9 cellular contexts compared by ENCODE assay signal in the genomic region with DNA sequence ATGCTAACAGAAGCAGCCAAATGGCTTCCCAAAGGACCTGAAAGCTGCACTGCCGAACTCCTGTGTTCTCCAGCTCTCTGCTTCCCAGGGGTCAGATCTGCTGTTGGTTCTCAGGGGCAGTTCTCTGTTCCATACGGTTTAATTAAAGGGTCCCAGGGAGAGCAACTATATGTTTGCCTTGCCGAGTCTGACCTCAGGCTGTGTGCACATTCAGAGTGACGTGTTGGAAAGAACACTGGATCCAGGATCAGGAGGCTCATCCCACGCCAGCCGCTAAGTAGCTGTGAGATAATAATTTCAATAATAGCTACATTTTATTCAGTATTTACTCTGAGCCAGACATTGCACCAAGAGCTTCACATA. TPM values are rescaled to one million over a fixed set of nuclear protein-coding genes. Genes with fewer than 3 reads are reported as not detected.
DNase-seq lines count a peak whose midpoint lies in the region; ATAC-seq, FAIRE-seq and TF ChIP-seq lines count a peak whose summit lies in the region.
"Had no signal": no experiment of that assay in that cellular context is flagged by ENCODE, and none has a peak within 500 bp of the region (broad histone marks: within the 10 kb centered on the region; RNA-seq: fewer than 3 reads in every experiment).

No MANE protein-coding gene starts in this region.

- no peak overlapping the region for H3K4me3 ChIP-seq in DOHH2 (ENCODE audit: low read length)
- no peak overlapping the region for H3K4me3 ChIP-seq in PC-9
- no peak overlapping the region for H3K4me3 ChIP-seq in fibroblast of pulmonary artery (replicated peaks; ENCODE audit: low read depth, low read length)
- H3K4me3 ChIP-seq in pancreas, result no peak overlapping the region

- H3K9me2 ChIP-seq in DOHH2 (replicated peaks; ENCODE audit: control insufficient read depth, low read length) (no peaks in the 10 kb centered on the region), PC-9 (ENCODE audit: insufficient read depth) (no peaks in the 10 kb centered on the region)

- H3F3A ChIP-seq in DOHH2 (ENCODE audit: control insufficient read depth, insufficient read depth), result no peaks in the 10 kb centered on the region
- no peaks in the 10 kb centered on the region for H3F3A ChIP-seq in PC-9 (ENCODE audit: insufficient read depth, low read depth)

- no TSS peak for BruUV-seq in PC-9 (replicated peaks; lab: Mats Ljungman, UMichigan)

- H3K9me3 ChIP-seq in DOHH2 (ENCODE audit: control insufficient read depth, insufficient read depth, low read length) (no peaks in the 10 kb centered on the region), PC-9 (ENCODE audit: insufficient read depth, low read depth) (no peaks in the 10 kb centered on the region), pancreas (no peaks in the 10 kb centered on the region)
- H3K9me3 ChIP-seq: Caco-2 had no signal

- TF ChIP-seq CTCF in DOHH2 (IDR thresholded peaks at IDR 0.05; ENCODE audit: low read depth, low read length, poor library complexity, severe bottlenecking) (peak; percentile 11), PC-9 (conservative IDR thresholded peaks at IDR 0.05) (peak; percentile 15; the same call in 1 of the 2 replicates), fibroblast of pulmonary artery (IDR thresholded peaks at IDR 0.05; ENCODE audit: low read length, missing control alignments) (no peak), pancreas (IDR thresholded peaks at IDR 0.05) (no peak)

- H3K79me2 ChIP-seq in DOHH2 (ENCODE audit: control insufficient read depth, low read length) (no peaks in the 10 kb centered on the region), PC-9 (ENCODE audit: low read depth) (no peaks in the 10 kb centered on the region)

- H3K27me3 ChIP-seq in DOHH2 (ENCODE audit: control insufficient read depth, low read length), result no peaks in the 10 kb centered on the region
- no peaks in the 10 kb centered on the region for H3K27me3 ChIP-seq in PC-9 (ENCODE audit: insufficient read depth, low read depth)
- H3K27me3 ChIP-seq in pancreas, result no peaks in the 10 kb centered on the region

- H3K4me1 ChIP-seq in DOHH2 (ENCODE audit: control insufficient read depth, low read length), result peaks cover 7% of the 10 kb centered on the region; the same call in 1 of the 2 replicates
- no peaks in the 10 kb centered on the region for H3K4me1 ChIP-seq in PC-9 (replicated peaks; ENCODE audit: insufficient read depth)
- H3K4me1 ChIP-seq in pancreas, result no peaks in the 10 kb centered on the region

- no peak for FAIRE-seq in pancreas (lab: Jason Lieb, UNC)

- no peak overlapping the region for H2AFZ ChIP-seq in PC-9

- 32 to 33% methylated on average over 6 of the region's 6 CpGs for WGBS in pancreas, 2 donors

- POLR2A ChIA-PET in PC-9 (lab: Charles Lee; ENCODE audit: unreplicated experiment), result interaction anchor here (0.5 to 1.0 kb wide), 3 partner anchors 127 to 385 kb away, joined by 3 to 7 read pairs (median 5); no protein-coding TSS in a partner anchor

- intact Hi-C loops in PC-9 (cut with micrococcal nuclease; ENCODE audit: unreplicated experiment) (loop anchor here (1.0 to 10.0 kb wide), 9 partner anchors 89 to 776 kb away; a partner anchor contains a TSS), pancreas (cut with DNase I) (loop anchor here in 2 of 3 donors (10.0 kb wide), 2 partner anchors 141 to 381 kb away; no protein-coding TSS in a partner anchor)

- peak; percentile 8 to 26 (median 21) for ATAC-seq in pancreas
- ATAC-seq in GM21529 (IDR thresholded peaks at IDR 0.05; ENCODE audit: unreplicated experiment), result no peak
- no peak for ATAC-seq in HG03442 (IDR thresholded peaks at IDR 0.05; ENCODE audit: unreplicated experiment)

- H3K36me3 ChIP-seq in DOHH2 (ENCODE audit: control insufficient read depth, low read length) (no peaks in the 10 kb centered on the region), PC-9 (ENCODE audit: low read depth) (no peaks in the 10 kb centered on the region), pancreas (no peaks in the 10 kb centered on the region)

- H4K20me1 ChIP-seq in DOHH2 (ENCODE audit: control insufficient read depth, insufficient read depth, low read depth, low read length) (no peaks in the 10 kb centered on the region), PC-9 (ENCODE audit: insufficient read depth) (no peaks in the 10 kb centered on the region)

- DNase-seq in PC-9, result no peak
- peak; percentile 29 for DNase-seq in fibroblast of pulmonary artery (ENCODE audit: low read depth)
- DNase-seq in pancreas, result no peak
- no peak for DNase-seq in SKM-1 (lab: John Stamatoyannopoulos, UW; ENCODE audit: unreplicated experiment)
- DNase-seq in amygdala (lab: John Stamatoyannopoulos, UW), result no peak

- H3K4me2 ChIP-seq in DOHH2 (ENCODE audit: low read length), result no peak overlapping the region
- no peak overlapping the region for H3K4me2 ChIP-seq in PC-9

- H3K27ac ChIP-seq in DOHH2 (ENCODE audit: low read depth, low read length), result no peak overlapping the region
- no peak overlapping the region for H3K27ac ChIP-seq in PC-9
- no peak overlapping the region for H3K27ac ChIP-seq in pancreas

- CTCF ChIA-PET in PC-9 (lab: Charles Lee), result interaction anchor here (0.5 to 1.8 kb wide), 27 partner anchors 17 to 775 kb away, joined by 3 to 24 read pairs (median 4); a partner anchor contains a TSS

RNA-seq across cellular contexts. Expression of a gene that starts 23.4 kb away (rescaled TPM):
- total RNA-seq in PC-9 (2021), result 71.8 and 85.9 TPM in 2 replicates
- 10 to 100 TPM; 23.8 to 35.7 (median 33.4) TPM for total RNA-seq in pancreas
- 10 to 100 TPM; 93.0 to 97.0 TPM for polyA plus RNA-seq in pancreas

RNA-seq across cellular contexts. Expression of a gene that starts 41.5 kb away (rescaled TPM):
- total RNA-seq in PC-9 (2021), result 27.7 and 28.7 TPM in 2 replicates
- 1 to 10 TPM; 2.4 to 3.4 (median 3.2) TPM for total RNA-seq in pancreas
- 1 to 10 TPM; 1.7 to 1.9 TPM for polyA plus RNA-seq in pancreas

Comparison
In these comparisons a context has a peak if more than half of its experiments do, and no peak if none do; other contexts are left out.
1. CTCF ChIP-seq: peak in DOHH2 (single experiment) and PC-9 (single experiment); none in fibroblast of pulmonary artery (single experiment) and pancreas (0 of 4).
2. ATAC-seq: peak in pancreas (4 of 4); none in GM21529 (single experiment) and HG03442 (single experiment).